Comparison of ENCODE assay signal across 10 cellular contexts in the genomic region with DNA sequence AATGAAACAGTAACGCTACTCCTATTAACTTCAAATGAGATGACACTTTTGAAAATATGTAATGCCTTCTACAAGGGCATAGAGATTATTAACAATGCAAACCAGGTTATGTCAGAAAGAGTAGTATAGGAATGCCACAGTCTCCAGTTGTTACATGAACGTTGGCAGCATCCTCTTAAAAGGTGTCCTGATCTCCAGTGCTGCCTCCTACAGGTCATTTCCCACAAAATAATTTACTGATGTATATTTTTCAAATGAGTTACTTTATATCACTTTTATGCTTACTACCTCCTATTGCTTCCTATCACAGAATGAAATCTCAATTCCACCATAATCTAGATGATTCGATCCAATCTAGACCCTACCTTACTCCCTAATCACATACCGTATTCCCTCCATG.
DNase-seq lines count a peak whose midpoint lies in the region; TF ChIP-seq lines count a peak whose summit lies in the region.
"Had no signal": no experiment of that assay in that cellular context is flagged by ENCODE, and none has a peak within 500 bp of the region (broad histone marks: within the 10 kb centered on the region; RNA-seq: fewer than 3 reads in every experiment).

No MANE protein-coding gene starts in this region.

- H3K27me3 Mint-ChIP-seq in H9 (ENCODE audit: low read depth): no peaks in the 10 kb centered on the region
- no peaks in the 10 kb centered on the region for H3K27me3 Mint-ChIP-seq in activated T-helper 1 cell treated with anti-CD3 and anti-CD28 coated beads, Interleukin-12 subunit alpha, Interleukin-12 subunit beta, Interleukin-2, Interleukin-4 antibody, amounts not matched to agents 30 ng/mL and 10 ng/mL and 1 ng/mL, durations not matched to agents 14 hours and 24 hours and 36 hours (ENCODE audit: insufficient read depth)

- no peak overlapping the region for H3K9ac ChIP-seq in H9 (ENCODE audit: extremely low read depth, insufficient read length, low read length)

- H2BK15ac ChIP-seq in H9 (ENCODE audit: low read depth, low read length): no peak overlapping the region

- no peak overlapping the region for H3K27ac ChIP-seq in AG04450 (ENCODE audit: low read depth, low read length)
- no peak overlapping the region for H3K27ac ChIP-seq in H9 (ENCODE audit: insufficient read length, low read depth, low read length)
- no peak overlapping the region for H3K27ac ChIP-seq in RWPE1
- no peak overlapping the region for H3K27ac ChIP-seq in vagina
- H3K27ac ChIP-seq: adrenal gland had no signal

- no peak overlapping the region for H4K5ac ChIP-seq in H9 (ENCODE audit: insufficient read length, low read depth, low read length)

- no peaks in the 10 kb centered on the region for H3K9me3 Mint-ChIP-seq in H9
- peaks cover 4% of the 10 kb centered on the region for H3K9me3 Mint-ChIP-seq in activated T-helper 1 cell treated with anti-CD3 and anti-CD28 coated beads, Interleukin-12 subunit alpha, Interleukin-12 subunit beta, Interleukin-2, Interleukin-4 antibody, amounts not matched to agents 30 ng/mL and 10 ng/mL and 1 ng/mL, durations not matched to agents 14 hours and 24 hours and 36 hours

- H3K27me3 ChIP-seq in AG04450 (ENCODE audit: control insufficient read depth, insufficient read depth, low read length): no peaks in the 10 kb centered on the region
- no peaks in the 10 kb centered on the region for H3K27me3 ChIP-seq in H9 (ENCODE audit: insufficient read depth, low read length)
- H3K27me3 ChIP-seq in vagina: no peaks in the 10 kb centered on the region
- H3K27me3 ChIP-seq: adrenal gland had no signal

- no peak overlapping the region for H2AFZ ChIP-seq in H9 (ENCODE audit: low read length)

- H3K79me2 ChIP-seq in H9 (ENCODE audit: insufficient read depth, low read length): no peaks in the 10 kb centered on the region

- H3T11ph ChIP-seq in H9 (ENCODE audit: low read length): no peak overlapping the region

- H3K23ac ChIP-seq in H9 (ENCODE audit: insufficient read length, low read depth, low read length): no peak overlapping the region

- no peak overlapping the region for H3K27ac Mint-ChIP-seq in H9
- no peak overlapping the region for H3K27ac Mint-ChIP-seq in activated T-helper 1 cell treated with anti-CD3 and anti-CD28 coated beads, Interleukin-12 subunit alpha, Interleukin-12 subunit beta, Interleukin-2, Interleukin-4 antibody, amounts not matched to agents 30 ng/mL and 10 ng/mL and 1 ng/mL, durations not matched to agents 14 hours and 24 hours and 36 hours

- H2AK5ac ChIP-seq in H9 (ENCODE audit: insufficient read length, low read length): no peak overlapping the region

- H3K4ac ChIP-seq in H9 (ENCODE audit: low read depth, low read length): no peak overlapping the region

- H3K4me2 ChIP-seq in H9 (ENCODE audit: insufficient read depth, insufficient read length, low read length): no peak overlapping the region

- DNase-seq in AG04450 (ENCODE audit: low read depth, low spot score) (no peak), H9 (no peak), RWPE1 (ENCODE audit: low spot score) (peak; percentile 1), glomerular visceral epithelial cell (ENCODE audit: extremely low spot score) (peak; percentile 7), vagina (ENCODE audit: extremely low spot score in 2 of 2) (no peak)
- no peak for DNase-seq in activated T-helper 1 cell treated with anti-CD3 and anti-CD28 coated beads, Interleukin-12 subunit alpha, Interleukin-12 subunit beta, Interleukin-2, Interleukin-4 antibody, amounts not matched to agents 30 ng/mL and 10 ng/mL and 1 ng/mL, durations not matched to agents 14 hours and 24 hours and 36 hours (ENCODE audit: low spot score)
- DNase-seq in activated CD8-positive, alpha-beta memory T cell treated with anti-CD3 and anti-CD28 coated beads, Interleukin-2, amount 50 U/mL, for 4 hours: no peak
- DNase-seq in activated effector memory CD4-positive, alpha-beta T cell treated with Interleukin-2 at 50 U/mL for 16 hours: no peak
- DNase-seq: NCI-H2081 had no signal

- H2BK120ac ChIP-seq in H9 (ENCODE audit: low read depth, low read length, poor library complexity, severe bottlenecking): no peak overlapping the region

- H3K4me1 ChIP-seq in H9 (ENCODE audit: insufficient read depth, low read length): no peaks in the 10 kb centered on the region
- H3K4me1 ChIP-seq in vagina: no peaks in the 10 kb centered on the region
- H3K4me1 ChIP-seq: adrenal gland had no signal

- no peaks in the 10 kb centered on the region for H3K23me2 ChIP-seq in H9 (ENCODE audit: insufficient read length, low read depth, low read length, poor library complexity, severe bottlenecking)

- intact Hi-C loops in activated T-helper 1 cell treated with anti-CD3 and anti-CD28 coated beads, Interleukin-12 subunit alpha, Interleukin-12 subunit beta, Interleukin-2, Interleukin-4 antibody, amounts not matched to agents 30 ng/mL and 10 ng/mL and 1 ng/mL, durations not matched to agents 14 hours and 24 hours and 36 hours (cut with micrococcal nuclease): no loop called here
- intact Hi-C loops in vagina (cut with DNase I): no loop called here

- peak; percentile 20 for TF ChIP-seq CTCF in AG04450 (IDR thresholded peaks at IDR 0.05; ENCODE audit: low read depth, low read length)
- TF ChIP-seq CTCF in H9 (conservative IDR thresholded peaks at IDR 0.05): peak; percentile 72
- TF ChIP-seq CTCF in RWPE1 (conservative IDR thresholded peaks at IDR 0.05; ENCODE audit: low read depth): no peak
- TF ChIP-seq CTCF in vagina (IDR thresholded peaks at IDR 0.05): no peak

- H3K9me3 ChIP-seq in AG04450 (ENCODE audit: control insufficient read depth, insufficient read depth, low read length): no peaks in the 10 kb centered on the region; the same call in 1 of the 2 replicates
- no peaks in the 10 kb centered on the region for H3K9me3 ChIP-seq in H9 (ENCODE audit: control insufficient read depth, low read depth, low read length)
- no peaks in the 10 kb centered on the region for H3K9me3 ChIP-seq in vagina
- H3K9me3 ChIP-seq: adrenal gland had no signal

- H3K4me1 Mint-ChIP-seq in H9: peaks cover 6% of the 10 kb centered on the region in 2 experiments; a peak in 3 of 4 replicates
- H3K4me1 Mint-ChIP-seq in activated T-helper 1 cell treated with anti-CD3 and anti-CD28 coated beads, Interleukin-12 subunit alpha, Interleukin-12 subunit beta, Interleukin-2, Interleukin-4 antibody, amounts not matched to agents 30 ng/mL and 10 ng/mL and 1 ng/mL, durations not matched to agents 14 hours and 24 hours and 36 hours (ENCODE audit: low read depth): no peaks in the 10 kb centered on the region

- no peak overlapping the region for H3K4me3 Mint-ChIP-seq in H9
- no peak overlapping the region for H3K4me3 Mint-ChIP-seq in activated T-helper 1 cell treated with anti-CD3 and anti-CD28 coated beads, Interleukin-12 subunit alpha, Interleukin-12 subunit beta, Interleukin-2, Interleukin-4 antibody, amounts not matched to agents 30 ng/mL and 10 ng/mL and 1 ng/mL, durations not matched to agents 14 hours and 24 hours and 36 hours

- no peak overlapping the region for H2BK12ac ChIP-seq in H9 (ENCODE audit: insufficient read length, low read depth, low read length)

- no peak overlapping the region for H4K8ac ChIP-seq in H9 (replicated peaks; ENCODE audit: insufficient read length, low read depth, low read length)

- no peaks in the 10 kb centered on the region for H3K36me3 ChIP-seq in vagina
- H3K36me3 ChIP-seq: adrenal gland had no signal

- H2BK20ac ChIP-seq in H9 (ENCODE audit: low read depth, low read length, poor library complexity, severe bottlenecking): no peak overlapping the region

- no peak overlapping the region for H3K56ac ChIP-seq in H9 (ENCODE audit: insufficient read length, low read depth, low read length)

- POLR2A ChIA-PET in AG04450 (lab: Yijun Ruan, JAX): no interaction called here
- POLR2A ChIA-PET in RWPE1 (lab: Yijun Ruan, JAX; ENCODE audit: low non-redundant PET): no interaction called here

- TF ChIP-seq POLR2A in vagina (IDR thresholded peaks at IDR 0.05): no peak

- no peak overlapping the region for H2BK5ac ChIP-seq in H9 (ENCODE audit: insufficient read length, low read length)

- no peak overlapping the region for H3K18ac ChIP-seq in H9 (ENCODE audit: insufficient read length, low read depth, low read length)

- no peak overlapping the region for H3K14ac ChIP-seq in H9 (ENCODE audit: insufficient read depth, low read length)

- CTCF ChIA-PET in AG04450 (lab: Charles Lee) (no interaction called here), RWPE1 (lab: Yijun Ruan, JAX) (no interaction called here)

- no CpG with 5 or more reads among the region's 4 CpGs for WGBS in H9 (ENCODE audit: extremely low coverage, insufficient read length, low lambda C conversion rate)

- H3K36me3 Mint-ChIP-seq in H9 (ENCODE audit: insufficient read depth in 1 of 3, low read depth in 3 of 3): no peaks in the 10 kb centered on the region
- H3K36me3 Mint-ChIP-seq in activated T-helper 1 cell treated with anti-CD3 and anti-CD28 coated beads, Interleukin-12 subunit alpha, Interleukin-12 subunit beta, Interleukin-2, Interleukin-4 antibody, amounts not matched to agents 30 ng/mL and 10 ng/mL and 1 ng/mL, durations not matched to agents 14 hours and 24 hours and 36 hours (ENCODE audit: low read depth): no peaks in the 10 kb centered on the region

- H4K20me1 ChIP-seq in H9 (ENCODE audit: control insufficient read depth, insufficient read depth, insufficient read length): no peaks in the 10 kb centered on the region

- H4K91ac ChIP-seq in H9 (ENCODE audit: insufficient read length, low read depth, low read length): no peak overlapping the region

- no peaks in the 10 kb centered on the region for H3K79me1 ChIP-seq in H9 (ENCODE audit: insufficient read depth, low read depth, low read length, poor library complexity, severe bottlenecking)

- H3K4me3 ChIP-seq in AG04450 (ENCODE audit: low read depth, low read length) (no peak overlapping the region), vagina (no peak overlapping the region)
- H3K4me3 ChIP-seq: adrenal gland had no signal

Comparison
In these comparisons a context has a peak if more than half of its experiments do, and no peak if none do; other contexts are left out.
1. DNase-seq: peak in RWPE1 (single experiment) and glomerular visceral epithelial cell (single experiment); none in AG04450 (single experiment), H9 (single experiment), activated T-helper 1 cell treated with anti-CD3 and anti-CD28 coated beads, Interleukin-12 subunit alpha, Interleukin-12 subunit beta, Interleukin-2, Interleukin-4 antibody, amounts not matched to agents 30 ng/mL and 10 ng/mL and 1 ng/mL, durations not matched to agents 14 hours and 24 hours and 36 hours (single experiment), activated CD8-positive, alpha-beta memory T cell treated with anti-CD3 and anti-CD28 coated beads, Interleukin-2, amount 50 U/mL, for 4 hours (single experiment), activated effector memory CD4-positive, alpha-beta T cell treated with Interleukin-2 at 50 U/mL for 16 hours (single experiment) and vagina (0 of 2).
2. CTCF ChIP-seq: peak in AG04450 (single experiment) and H9 (single experiment); none in RWPE1 (single experiment) and vagina (0 of 3).